ENCODE assay signal across 1 cellular context in genomic region chr5:44691811-44692210, GRCh38.
TF ChIP-seq lines count a peak whose summit lies in the region.

No MANE protein-coding gene starts in this region.

TF ChIP-seq in Ishikawa, 13 proteins besides CTCF, POLR2A, EP300 and RAD21 (continued from another document):
- TF ChIP-seq REST (IDR thresholded peaks at IDR 0.05; ENCODE audit: low read depth) (no peak), NFIC (IDR thresholded peaks at IDR 0.05) (no peak), TCF12 (IDR thresholded peaks at IDR 0.05; ENCODE audit: low read depth) (no peak), ZBTB7A (IDR thresholded peaks at IDR 0.05; ENCODE audit: low read depth) (no peak), CREB1 (IDR thresholded peaks at IDR 0.05; ENCODE audit: low read depth) (no peak)
TF ChIP-seq in Ishikawa: peak in this region for 4.
